Comparison of ENCODE assay signal across 1 cellular context in the genomic region with DNA sequence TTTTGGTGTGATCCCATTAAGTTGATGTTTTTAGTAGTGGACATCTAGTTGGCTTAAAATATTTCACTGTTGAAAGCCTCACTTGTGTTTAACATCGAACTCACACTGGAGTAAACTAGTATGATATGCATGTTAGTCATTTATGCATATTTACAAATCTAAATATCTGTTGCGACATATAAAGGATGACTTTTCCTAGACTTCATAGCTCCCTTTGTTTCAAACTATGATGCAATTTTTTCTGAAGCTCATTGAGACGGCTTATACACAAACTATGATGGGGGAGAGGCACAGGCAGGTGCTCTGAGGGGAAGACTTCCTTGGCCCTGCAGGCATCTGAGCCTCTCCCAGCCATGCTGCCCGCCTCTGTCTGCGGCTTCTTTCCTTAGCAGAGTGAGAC.
TF ChIP-seq lines count a peak whose summit lies in the region.

No MANE protein-coding gene starts in this region.

TF ChIP-seq in SK-N-SH, 30 proteins besides CTCF, POLR2A, EP300 and RAD21:
- TF ChIP-seq SIN3A (IDR thresholded peaks at IDR 0.05; ENCODE audit: borderline replicate concordance, low read depth, low read length) (no peak), ELF1 (IDR thresholded peaks at IDR 0.05) (no peak), NRF1 (IDR thresholded peaks at IDR 0.05; ENCODE audit: low read depth, low read length) (no peak), RXRA (IDR thresholded peaks at IDR 0.05; ENCODE audit: borderline replicate concordance, low read depth) (no peak), FOSL2 (IDR thresholded peaks at IDR 0.05; ENCODE audit: borderline replicate concordance, low read depth) (no peak), POLR2AphosphoS5 (IDR thresholded peaks at IDR 0.05; ENCODE audit: low read depth, low read length) (no peak), SMC3 (IDR thresholded peaks at IDR 0.05; ENCODE audit: low read depth, low read length) (no peak), TCF12 (IDR thresholded peaks at IDR 0.05) (no peak), GABPA (IDR thresholded peaks at IDR 0.05; ENCODE audit: low read depth) (no peak), FOXJ3 (CRISPR knock-in tag; IDR thresholded peaks at IDR 0.05) (no peak)
- TF ChIP-seq, protein P1, sequence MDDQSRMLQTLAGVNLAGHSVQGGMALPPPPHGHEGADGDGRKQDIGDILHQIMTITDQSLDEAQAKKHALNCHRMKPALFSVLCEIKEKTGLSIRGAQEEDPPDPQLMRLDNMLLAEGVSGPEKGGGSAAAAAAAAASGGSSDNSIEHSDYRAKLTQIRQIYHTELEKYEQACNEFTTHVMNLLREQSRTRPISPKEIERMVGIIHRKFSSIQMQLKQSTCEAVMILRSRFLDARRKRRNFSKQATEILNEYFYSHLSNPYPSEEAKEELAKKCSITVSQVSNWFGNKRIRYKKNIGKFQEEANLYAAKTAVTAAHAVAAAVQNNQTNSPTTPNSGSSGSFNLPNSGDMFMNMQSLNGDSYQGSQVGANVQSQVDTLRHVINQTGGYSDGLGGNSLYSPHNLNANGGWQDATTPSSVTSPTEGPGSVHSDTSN (IDR thresholded peaks at IDR 0.05) = no peak
- TF ChIP-seq, protein P2, sequence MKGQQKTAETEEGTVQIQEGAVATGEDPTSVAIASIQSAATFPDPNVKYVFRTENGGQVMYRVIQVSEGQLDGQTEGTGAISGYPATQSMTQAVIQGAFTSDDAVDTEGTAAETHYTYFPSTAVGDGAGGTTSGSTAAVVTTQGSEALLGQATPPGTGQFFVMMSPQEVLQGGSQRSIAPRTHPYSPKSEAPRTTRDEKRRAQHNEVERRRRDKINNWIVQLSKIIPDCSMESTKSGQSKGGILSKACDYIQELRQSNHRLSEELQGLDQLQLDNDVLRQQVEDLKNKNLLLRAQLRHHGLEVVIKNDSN (IDR thresholded peaks at IDR 0.05; ENCODE audit: borderline replicate concordance, low read depth) = no peak
